Comparison of ENCODE assay signal across 14 cellular contexts in the genomic region with DNA sequence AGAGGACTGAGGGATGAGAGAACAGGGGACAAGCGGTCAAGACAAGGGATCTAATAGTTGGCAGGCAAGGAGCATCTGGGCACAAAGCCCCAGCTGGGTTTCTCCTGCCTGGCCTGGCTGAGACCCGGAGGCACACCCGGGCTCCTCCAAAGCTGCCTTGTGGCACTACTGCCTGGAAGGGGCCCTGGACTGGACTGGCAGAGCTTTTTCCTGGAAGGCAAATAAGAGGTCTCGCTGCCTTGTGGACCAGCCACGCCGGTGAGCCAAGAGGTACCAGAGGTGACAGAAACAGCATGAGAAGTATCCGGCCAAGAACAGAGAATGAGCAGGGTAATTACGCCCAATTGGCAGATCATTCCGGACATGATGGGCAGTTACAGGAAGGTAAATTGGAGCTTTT.
DNase-seq lines count a peak whose midpoint lies in the region; ATAC-seq, FAIRE-seq and TF ChIP-seq lines count a peak whose summit lies in the region.
"Had no signal": no experiment of that assay in that cellular context is flagged by ENCODE, and none has a peak within 500 bp of the region (broad histone marks: within the 10 kb centered on the region; RNA-seq: fewer than 3 reads in every experiment).

No MANE protein-coding gene starts in this region.

- no peak overlapping the region for H3K4me3 Mint-ChIP-seq in activated naive CD4-positive, alpha-beta T cell treated with anti-CD3 and anti-CD28 coated beads, Interleukin-2, amount 50 U/mL, for 24 hours
- no peak overlapping the region for H3K4me3 Mint-ChIP-seq in activated T-helper 17 cell treated with anti-CD3 and anti-CD28 coated beads, Interleukin-2, amount 50 U/mL, for 72 hours
- H3K4me3 Mint-ChIP-seq: CD8-positive, alpha-beta memory T cell had no signal

- H3K9ac ChIP-seq in kidney (ENCODE audit: low read length in 2 of 2) = no peak overlapping the region
- H3K9ac ChIP-seq: BLaER1 had no signal

- H3K27ac Mint-ChIP-seq in activated naive CD4-positive, alpha-beta T cell treated with anti-CD3 and anti-CD28 coated beads, Interleukin-2, amount 50 U/mL, for 24 hours = peak overlapping the region; percentile 57
- peak overlapping the region; percentile 32 for H3K27ac Mint-ChIP-seq in activated T-helper 17 cell treated with anti-CD3 and anti-CD28 coated beads, Interleukin-2, amount 50 U/mL, for 72 hours

- H3K27me3 Mint-ChIP-seq in activated naive CD4-positive, alpha-beta T cell treated with anti-CD3 and anti-CD28 coated beads, Interleukin-2, amount 50 U/mL, for 24 hours = no peaks in the 10 kb centered on the region
- no peaks in the 10 kb centered on the region for H3K27me3 Mint-ChIP-seq in activated T-helper 17 cell treated with anti-CD3 and anti-CD28 coated beads, Interleukin-2, amount 50 U/mL, for 72 hours
- H3K27me3 Mint-ChIP-seq: CD8-positive, alpha-beta memory T cell had no signal

- no peaks in the 10 kb centered on the region for H3K4me1 Mint-ChIP-seq in activated naive CD4-positive, alpha-beta T cell treated with anti-CD3 and anti-CD28 coated beads, Interleukin-2, amount 50 U/mL, for 24 hours
- peaks cover 3% of the 10 kb centered on the region for H3K4me1 Mint-ChIP-seq in activated T-helper 17 cell treated with anti-CD3 and anti-CD28 coated beads, Interleukin-2, amount 50 U/mL, for 72 hours
- H3K4me1 Mint-ChIP-seq: CD8-positive, alpha-beta memory T cell had no signal

- peaks cover 14% of the 10 kb centered on the region for H3K36me3 Mint-ChIP-seq in activated naive CD4-positive, alpha-beta T cell treated with anti-CD3 and anti-CD28 coated beads, Interleukin-2, amount 50 U/mL, for 24 hours
- peaks cover 96% of the 10 kb centered on the region for H3K36me3 Mint-ChIP-seq in activated T-helper 17 cell treated with anti-CD3 and anti-CD28 coated beads, Interleukin-2, amount 50 U/mL, for 72 hours (ENCODE audit: low read depth)

- WGBS in spleen, 5 donors = 94 to 99% (median 97%) methylated on average over 9 of the region's 9 CpGs

- no peaks in the 10 kb centered on the region for H3K27me3 ChIP-seq in spleen (replicated peaks in 1 of 7)
- H3K27me3 ChIP-seq: BLaER1 had no signal

- peaks cover 67 to 74% of the 10 kb centered on the region in 2 donors for H3K36me3 ChIP-seq in kidney (ENCODE audit: control insufficient read depth in 1 of 2, insufficient read depth in 2 of 2, low read length in 2 of 2)
- peaks cover 3 to 100% (median 99%) of the 10 kb centered on the region in 6 donors for H3K36me3 ChIP-seq in spleen

- H3K27ac ChIP-seq in kidney (ENCODE audit: low read depth in 2 of 2, low read length in 2 of 2) (no peak overlapping the region), spleen (no peak overlapping the region)
- H3K27ac ChIP-seq: BLaER1 had no signal

- TF ChIP-seq CTCF in kidney (IDR thresholded peaks at IDR 0.05; ENCODE audit: borderline replicate concordance, extremely low read depth, insufficient read depth) (no peak), spleen (IDR thresholded peaks at IDR 0.05 in 8 of 11, conservative IDR thresholded peaks at IDR 0.05 in 3 of 11) (no peak)

- no peak for TF ChIP-seq POLR2A in spleen (IDR thresholded peaks at IDR 0.05)

- H3K4me1 ChIP-seq in kidney (ENCODE audit: control insufficient read depth in 1 of 2, insufficient read depth in 1 of 2, low read depth in 1 of 2, low read length in 2 of 2) (peaks cover 19 to 21% of the 10 kb centered on the region in 2 donors), spleen (peaks cover 0 to 13% (median 5%) of the 10 kb centered on the region in 6 donors)
- H3K4me1 ChIP-seq: BLaER1, Caco-2 had no signal

- FAIRE-seq in kidney (lab: Jason Lieb, UNC) = no peak

- no peak for ATAC-seq in activated T-helper 17 cell treated with anti-CD3 and anti-CD28 coated beads, Interleukin-2, amount 50 U/mL, for 72 hours (replicated peaks)

- intact Hi-C loops in kidney (cut with DNase I) (no loop called here), spleen (cut with DNase I; ENCODE audit: low total_unique reads) (no loop called here)

- no peaks in the 10 kb centered on the region for H3K9me3 Mint-ChIP-seq in activated naive CD4-positive, alpha-beta T cell treated with anti-CD3 and anti-CD28 coated beads, Interleukin-2, amount 50 U/mL, for 24 hours
- H3K9me3 Mint-ChIP-seq in activated T-helper 17 cell treated with anti-CD3 and anti-CD28 coated beads, Interleukin-2, amount 50 U/mL, for 72 hours = no peaks in the 10 kb centered on the region
- H3K9me3 Mint-ChIP-seq: CD8-positive, alpha-beta memory T cell had no signal

- DNase-seq in activated naive CD4-positive, alpha-beta T cell (lab: John Stamatoyannopoulos, UW) = no peak
- DNase-seq in kidney = peak; percentile 28
- DNase-seq in spleen = peak; percentile 56
- DNase-seq in Kasumi-1 (lab: John Stamatoyannopoulos, UW) = no peak
- no peak for DNase-seq in T-helper 1 cell
- DNase-seq: 8988T; AML-193; Caco-2; CD8-positive, alpha-beta memory T cell; DMS53; HCEC 1CT had no signal

- H3K9me3 ChIP-seq in kidney (ENCODE audit: control insufficient read depth in 1 of 2, low read length in 2 of 2) = no peaks in the 10 kb centered on the region
- H3K9me3 ChIP-seq in spleen = no peaks in the 10 kb centered on the region
- H3K9me3 ChIP-seq: BLaER1, Caco-2 had no signal

- H3K4me3 ChIP-seq in kidney (ENCODE audit: low read length in 2 of 2) (no peak overlapping the region), spleen (no peak overlapping the region)
- H3K4me3 ChIP-seq: BLaER1 had no signal

Comparison
In these comparisons a context has a peak if more than half of its experiments do, and no peak if none do; other contexts are left out.
1. DNase-seq: peak in kidney (single experiment) and spleen (single experiment); none in activated naive CD4-positive, alpha-beta T cell (0 of 4), Kasumi-1 (0 of 2) and T-helper 1 cell (0 of 5).